Comparison of ENCODE assay signal across 8 cellular contexts in genomic region chr11:2901854-2902783, GRCh38. TPM values are rescaled to one million over a fixed set of nuclear protein-coding genes. Genes with fewer than 3 reads are reported as not detected.
DNase-seq lines count a peak whose midpoint lies in the region; FAIRE-seq and TF ChIP-seq lines count a peak whose summit lies in the region.

No MANE protein-coding gene starts in this region.

- DNase-seq in H54 (ENCODE audit: insufficient read length, low spot score) (peak; percentile 98), LoVo (ENCODE audit: low spot score) (peak; percentile 96), SJSA1 (ENCODE audit: low read depth in 1 of 2, low spot score in 2 of 2) (peak; percentile 85 to 99), glomerular visceral epithelial cell (ENCODE audit: extremely low spot score) (peak; percentile 91), osteocyte (ENCODE audit: extremely low spot score, unreplicated experiment) (peak; percentile 95), thyroid gland (peak; percentile 96 to 98)
- DNase-seq in activated naive CD4-positive, alpha-beta T cell treated with anti-CD3 and anti-CD28 coated beads for 36 hours, result peak; percentile 98

- WGBS in thyroid gland, 2 donors, result 18 to 28% methylated on average over 7 to 10 of the region's 58 CpGs

- peaks cover 14% of the 10 kb centered on the region for H3K36me3 Mint-ChIP-seq in activated naive CD4-positive, alpha-beta T cell treated with anti-CD3 and anti-CD28 coated beads for 36 hours (ENCODE audit: low read depth)
- H3K36me3 Mint-ChIP-seq in osteocyte (ENCODE audit: unreplicated experiment), result no peaks in the 10 kb centered on the region

- H3K4me3 Mint-ChIP-seq in activated naive CD4-positive, alpha-beta T cell treated with anti-CD3 and anti-CD28 coated beads for 36 hours, result peak overlapping the region; percentile 72
- H3K4me3 Mint-ChIP-seq in osteocyte (ENCODE audit: unreplicated experiment), result peak overlapping the region; percentile 73

- H3K27ac ChIP-seq in SJSA1, result peak overlapping the region; percentile 68
- H3K27ac ChIP-seq in thyroid gland, result peak overlapping the region; percentile 57 to 85 (median 77)

- no peak for TF ChIP-seq CTCF in osteocyte (IDR thresholded peaks at IDR 0.05)
- no peak for TF ChIP-seq CTCF in thyroid gland (IDR thresholded peaks at IDR 0.05)

- H3K36me3 ChIP-seq in ES-I3 (ENCODE audit: insufficient read depth, low read length) (no peaks in the 10 kb centered on the region), SJSA1 (peaks cover 6% of the 10 kb centered on the region; the same call in 1 of the 2 replicates), thyroid gland (no peaks in the 10 kb centered on the region)

- H3K4me3 ChIP-seq in SJSA1 (peak overlapping the region; percentile 71), thyroid gland (replicated peaks in 1 of 3) (peak overlapping the region in 2 of 3 donors; percentile 45 to 70)

- no peaks in the 10 kb centered on the region for H3K27me3 Mint-ChIP-seq in activated naive CD4-positive, alpha-beta T cell treated with anti-CD3 and anti-CD28 coated beads for 36 hours (ENCODE audit: low read depth)
- no peaks in the 10 kb centered on the region for H3K27me3 Mint-ChIP-seq in osteocyte (ENCODE audit: unreplicated experiment)

- peaks cover 33% of the 10 kb centered on the region for H3K4me1 Mint-ChIP-seq in activated naive CD4-positive, alpha-beta T cell treated with anti-CD3 and anti-CD28 coated beads for 36 hours (ENCODE audit: low read depth)
- H3K4me1 Mint-ChIP-seq in osteocyte (ENCODE audit: unreplicated experiment), result peaks cover 58% of the 10 kb centered on the region

- no peak for FAIRE-seq in H54 (lab: Jason Lieb, UNC)

- peaks cover 12% of the 10 kb centered on the region; the same call in 1 of the 2 replicates for H3K4me1 ChIP-seq in ES-I3 (ENCODE audit: insufficient read depth, low read length)
- peaks cover 40% of the 10 kb centered on the region for H3K4me1 ChIP-seq in SJSA1 (replicated peaks)
- H3K4me1 ChIP-seq in thyroid gland, result peaks cover 14 to 36% of the 10 kb centered on the region in 2 donors

- peak overlapping the region; percentile 86 for H3K9ac ChIP-seq in ES-I3 (ENCODE audit: low read depth, low read length)

- H3K27ac Mint-ChIP-seq in activated naive CD4-positive, alpha-beta T cell treated with anti-CD3 and anti-CD28 coated beads for 36 hours, result peak overlapping the region; percentile 41
- peak overlapping the region; percentile 66 for H3K27ac Mint-ChIP-seq in osteocyte (ENCODE audit: unreplicated experiment)

- no peaks in the 10 kb centered on the region for H3K9me3 ChIP-seq in ES-I3 (ENCODE audit: control insufficient read depth, insufficient read depth, low read length)
- no peaks in the 10 kb centered on the region for H3K9me3 ChIP-seq in SJSA1 (replicated peaks)
- no peaks in the 10 kb centered on the region for H3K9me3 ChIP-seq in thyroid gland

- intact Hi-C loops in activated naive CD4-positive, alpha-beta T cell treated with anti-CD3 and anti-CD28 coated beads for 36 hours (cut with micrococcal nuclease), result loop anchor here (1.0 to 5.0 kb wide), 5 partner anchors 10 to 600 kb away; partner anchors contain the start of genes C11orf21, CARS1, PHLDA2 and TSPAN32
- intact Hi-C loops in thyroid gland (cut with DNase I), result no loop called here

- peaks cover 4% of the 10 kb centered on the region for H3K9me3 Mint-ChIP-seq in activated naive CD4-positive, alpha-beta T cell treated with anti-CD3 and anti-CD28 coated beads for 36 hours
- no peaks in the 10 kb centered on the region for H3K9me3 Mint-ChIP-seq in osteocyte (ENCODE audit: unreplicated experiment)

- TF ChIP-seq POLR2A in H54 (IDR thresholded peaks at IDR 0.05; ENCODE audit: low read depth, low read length), result peak; percentile 52; the same call in 1 of the 2 replicates
- TF ChIP-seq POLR2A in thyroid gland (IDR thresholded peaks at IDR 0.05), result peak in 1 of 2 donors; percentile 61

- H3K27me3 ChIP-seq in SJSA1 (replicated peaks) (no peaks in the 10 kb centered on the region), thyroid gland (no peaks in the 10 kb centered on the region)

- CTCF ChIA-PET in activated naive CD4-positive, alpha-beta T cell treated with anti-CD3 and anti-CD28 coated beads for 36 hours (lab: Charles Lee), result interaction anchor here (0.9 to 2.0 kb wide), 7 partner anchors 9 to 369 kb away, joined by 3 to 7 read pairs (median 4); no protein-coding TSS in a partner anchor

RNA-seq across cellular contexts. Expression of gene CDKN1C, which starts 16.5 kb away (rescaled TPM):
- total RNA-seq in SJSA1 (2014; rRNA removed; shearing (Covaris generic)), result 15.0 and 23.4 TPM in 2 replicates
- total RNA-seq in activated naive CD4-positive, alpha-beta T cell treated with anti-CD3 and anti-CD28 coated beads for 36 hours, result under 1 TPM; 0.17 to 0.26 TPM
- 18.1 and 19.2 TPM in 2 replicates for total RNA-seq in osteocyte
- total RNA-seq in thyroid gland, result 10 to 100 TPM; 12.6 to 29.7 (median 16.8) TPM

RNA-seq across cellular contexts. Expression of gene PHLDA2, which starts 27.1 kb away (rescaled TPM):
- 28.0 and 34.6 TPM in 2 replicates for total RNA-seq in SJSA1 (2014; rRNA removed; shearing (Covaris generic))
- total RNA-seq in activated naive CD4-positive, alpha-beta T cell treated with anti-CD3 and anti-CD28 coated beads for 36 hours, result 1 to 10 TPM; 2.8 to 3.6 TPM
- total RNA-seq in osteocyte (89.6 and 96.1 TPM in 2 replicates), thyroid gland (1 to 10 TPM in 2 of 4 donors, under 1 TPM in 1, not detected in 1; 0.93 to 3.7 (median 2.3) TPM)

Comparison
In these comparisons a context has a peak if more than half of its experiments do, and no peak if none do; other contexts are left out.
1. Peak in every context shown above with its lines: DNase-seq, H3K4me3 ChIP-seq and H3K27ac ChIP-seq.
2. RNA of gene CDKN1C, which starts 16.5 kb away (total RNA-seq): 18.1 to 19.2 TPM in osteocyte, 12.6 to 29.7 TPM in thyroid gland and 15.0 to 23.4 TPM in SJSA1; 0.17 to 0.26 TPM in activated naive CD4-positive, alpha-beta T cell treated with anti-CD3 and anti-CD28 coated beads for 36 hours; every median in the first group is over 10 times any median in the second.